ENCODE assay signal across 15 cellular contexts in genomic region chr3:170102421-170102820, GRCh38.
A peak's percentile ranks its signal among the peaks of the same experiment; 100 is the strongest.
DNase-seq lines count a peak whose midpoint lies in the region; ATAC-seq and TF ChIP-seq lines count a peak whose summit lies in the region.
"Had no signal": no experiment of that assay in that cellular context is flagged by ENCODE, and none has a peak within 500 bp of the region (broad histone marks: within the 10 kb centered on the region; RNA-seq: fewer than 3 reads in every experiment).

No MANE protein-coding gene starts in this region.

- dilution Hi-C loops in mammary epithelial cell (cut with HindIII; ENCODE audit: low sequenced_read_pairs), result loop anchor here (5.0 kb wide), 1 partner anchor 50 kb away; no protein-coding TSS in a partner anchor

- no peaks in the 10 kb centered on the region for H3K4me1 ChIP-seq in mammary epithelial cell (ENCODE audit: insufficient read depth, low read length)
- H3K4me1 ChIP-seq: A549 had no signal

- WGBS in mammary epithelial cell (ENCODE audit: low coverage, missing lambda C conversion rate), result 95% methylated on average over 7 of the region's 7 CpGs

- in situ Hi-C loops in G401 (cut with HindIII; ENCODE audit: low sequenced_read_pairs) (no loop called here), ACHN (cut with HindIII; ENCODE audit: low pct_ligation_motif_present, low pct_unique_long_range_greater_than_20kb, low sequenced_read_pairs) (no loop called here), mammary epithelial cell (cut with MboI; ENCODE audit: low sequenced_read_pairs in 2 of 2) (no loop called here)

- no peak for TF ChIP-seq CTCF in CD4-positive, alpha-beta T cell (IDR thresholded peaks at IDR 0.05)
- TF ChIP-seq CTCF in mammary epithelial cell (conservative IDR thresholded peaks at IDR 0.05 in 1 of 2, IDR thresholded peaks at IDR 0.05 in 1 of 2; ENCODE audit: extremely low read depth in 1 of 2, insufficient read depth in 1 of 2, low read depth in 1 of 2, low read length in 2 of 2), result no peak

- no peaks in the 10 kb centered on the region for H3K27me3 Mint-ChIP-seq in CD4-positive, alpha-beta T cell
- H3K27me3 Mint-ChIP-seq in central memory CD8-positive, alpha-beta T cell, result no peaks in the 10 kb centered on the region

- H2AFZ ChIP-seq in mammary epithelial cell (ENCODE audit: low read depth, low read length), result no peak overlapping the region

- no peak overlapping the region for H3K27ac ChIP-seq in CD4-positive, alpha-beta T cell (ENCODE audit: low read depth, low read length)
- H3K27ac ChIP-seq in mammary epithelial cell (ENCODE audit: insufficient read depth, low read depth, low read length), result no peak overlapping the region
- H3K27ac ChIP-seq: A549, BLaER1 had no signal

- ATAC-seq in CD4-positive, alpha-beta T cell (ENCODE audit: poor library complexity), result no peak
- ATAC-seq in central memory CD8-positive, alpha-beta T cell (replicated peaks; ENCODE audit: extremely low read depth, poor library complexity, severe bottlenecking), result no peak
- ATAC-seq in GM21576 (IDR thresholded peaks at IDR 0.05; ENCODE audit: unreplicated experiment), result no peak
- ATAC-seq: A549 had no signal

- no peak overlapping the region for H3K4me3 ChIP-seq in mammary epithelial cell (replicated peaks in 1 of 3; ENCODE audit: insufficient read depth in 1 of 3, low read depth in 2 of 3, low read length in 3 of 3)
- H3K4me3 ChIP-seq: A549, BLaER1 had no signal

- H3K27ac Mint-ChIP-seq in CD4-positive, alpha-beta T cell, result peak overlapping the region; percentile 6
- peak overlapping the region; percentile 35 for H3K27ac Mint-ChIP-seq in central memory CD8-positive, alpha-beta T cell (ENCODE audit: low read depth)

- peaks cover 93% of the 10 kb centered on the region for H3K36me3 Mint-ChIP-seq in CD4-positive, alpha-beta T cell (ENCODE audit: low read depth)
- H3K36me3 Mint-ChIP-seq in central memory CD8-positive, alpha-beta T cell (ENCODE audit: insufficient read depth), result peaks cover 48% of the 10 kb centered on the region

- no peaks in the 10 kb centered on the region for H3K79me2 ChIP-seq in mammary epithelial cell (ENCODE audit: insufficient read depth, low read length)

- DNase-seq in CD4-positive, alpha-beta T cell, result no peak
- DNase-seq in G401 (ENCODE audit: low spot score), result peak; percentile 9
- no peak for DNase-seq in central memory CD8-positive, alpha-beta T cell (ENCODE audit: low spot score in 2 of 2)
- DNase-seq in occipital lobe (lab: John Stamatoyannopoulos, UW), result peak; percentile 0
- no peak for DNase-seq in ACHN
- DNase-seq in HT-29 (ENCODE audit: low spot score), result no peak
- DNase-seq in mammary epithelial cell, result no peak
- DNase-seq: Calu3, DMS 273 treated with DMSO at 0.1 percent for 48 hours, HCEC 1CT, IMR-90, KBM-7 had no signal

- H3K4me3 Mint-ChIP-seq in CD4-positive, alpha-beta T cell, result no peak overlapping the region
- H3K4me3 Mint-ChIP-seq in central memory CD8-positive, alpha-beta T cell, result no peak overlapping the region

- POLR2A ChIA-PET in CD4-positive, alpha-beta T cell (lab: Charles Lee), result no interaction called here

- H3K4me1 Mint-ChIP-seq in CD4-positive, alpha-beta T cell (ENCODE audit: low read depth), result peaks cover 4% of the 10 kb centered on the region
- peaks cover 7% of the 10 kb centered on the region for H3K4me1 Mint-ChIP-seq in central memory CD8-positive, alpha-beta T cell

- no peaks in the 10 kb centered on the region for H3K9me3 ChIP-seq in CD4-positive, alpha-beta T cell (ENCODE audit: control insufficient read depth, low read length)
- no peaks in the 10 kb centered on the region for H3K9me3 ChIP-seq in mammary epithelial cell (replicated peaks; ENCODE audit: insufficient read depth, low read length)
- H3K9me3 ChIP-seq: A549, BLaER1 had no signal

- H3K9ac ChIP-seq in mammary epithelial cell (ENCODE audit: insufficient read depth, low read length), result no peak overlapping the region
- H3K9ac ChIP-seq: BLaER1 had no signal

- H3K4me2 ChIP-seq in mammary epithelial cell (ENCODE audit: insufficient read depth, low read depth, low read length), result no peak overlapping the region
- H3K4me2 ChIP-seq: A549, BLaER1 had no signal

- H4K20me1 ChIP-seq in mammary epithelial cell (ENCODE audit: insufficient read depth, low read length), result no peaks in the 10 kb centered on the region

- H3K36me3 ChIP-seq in mammary epithelial cell (ENCODE audit: insufficient read depth, low read length), result peaks cover 21% of the 10 kb centered on the region

- no TSS peak for BruUV-seq in mammary epithelial cell (replicated peaks; lab: Mats Ljungman, UMichigan)

- H3K9me3 Mint-ChIP-seq in CD4-positive, alpha-beta T cell, result no peaks in the 10 kb centered on the region
- H3K9me3 Mint-ChIP-seq in central memory CD8-positive, alpha-beta T cell, result no peaks in the 10 kb centered on the region

- H3K27me3 ChIP-seq in CD4-positive, alpha-beta T cell (ENCODE audit: control insufficient read depth, insufficient read depth, low read length), result no peaks in the 10 kb centered on the region
- H3K27me3 ChIP-seq in mammary epithelial cell (ENCODE audit: insufficient read depth, low read length), result no peaks in the 10 kb centered on the region
- H3K27me3 ChIP-seq: BLaER1 had no signal

- intact Hi-C loops in CD4-positive, alpha-beta T cell (cut with DNase I, micrococcal nuclease), result loop anchor here in 1 of 2 experiments (5.0 kb wide), 1 partner anchor 130 kb away; no protein-coding TSS in a partner anchor
- intact Hi-C loops in mammary epithelial cell (cut with micrococcal nuclease), result no loop called here

- CTCF ChIA-PET in CD4-positive, alpha-beta T cell (lab: Charles Lee), result no interaction called here
- CTCF ChIA-PET in mammary epithelial cell (lab: Charles Lee; ENCODE audit: low non-redundant PET), result no interaction called here

Comparison
In these comparisons a context has a peak if more than half of its experiments do, and no peak if none do; other contexts are left out.
1. DNase-seq: peak in G401 (single experiment) and occipital lobe (single experiment); none in CD4-positive, alpha-beta T cell (0 of 10), central memory CD8-positive, alpha-beta T cell (0 of 2), ACHN (single experiment), HT-29 (single experiment) and mammary epithelial cell (single experiment).